9 cellular contexts compared by ENCODE assay signal in genomic region chr21:26405735-26406361, GRCh38.
A peak's percentile ranks its signal among the peaks of the same experiment; 100 is the strongest.
DNase-seq lines count a peak whose midpoint lies in the region; ATAC-seq, FAIRE-seq and TF ChIP-seq lines count a peak whose summit lies in the region.
"Had no signal": no experiment of that assay in that cellular context is flagged by ENCODE, and none has a peak within 500 bp of the region (broad histone marks: within the 10 kb centered on the region; RNA-seq: fewer than 3 reads in every experiment).

No MANE protein-coding gene starts in this region.

- H3K9ac ChIP-seq in keratinocyte (ENCODE audit: control insufficient read depth, extremely low read depth, insufficient read depth, low read length), result peak overlapping the region; percentile 26

- H3K27ac ChIP-seq in keratinocyte (ENCODE audit: control insufficient read depth, insufficient read depth, low read length), result peak overlapping the region; percentile 53
- H3K27ac ChIP-seq in CD8-positive, alpha-beta memory T cell (ENCODE audit: low read depth, low read length), result no peak overlapping the region

- no peak overlapping the region for H3K4me3 Mint-ChIP-seq in WTC11
- no peak overlapping the region for H3K4me3 Mint-ChIP-seq in CD8-positive, alpha-beta memory T cell
- H3K4me3 Mint-ChIP-seq: memory B cell had no signal

- CTCF ChIA-PET in WTC11 (lab: Charles Lee), result no interaction called here
- CTCF ChIA-PET in CD8-positive, alpha-beta memory T cell (lab: Charles Lee), result no interaction called here

- no peaks in the 10 kb centered on the region for H3K9me1 ChIP-seq in keratinocyte (ENCODE audit: control insufficient read depth, extremely low read depth, insufficient read depth, low read length)

- H3K4me2 ChIP-seq in keratinocyte (ENCODE audit: control insufficient read depth, extremely low read depth, insufficient read depth, low read depth, low read length), result peak overlapping the region; percentile 81

- H3K27me3 ChIP-seq in keratinocyte (ENCODE audit: control insufficient read depth, extremely low read depth, insufficient read depth, low read length), result no peaks in the 10 kb centered on the region
- H3K27me3 ChIP-seq in CD8-positive, alpha-beta memory T cell (ENCODE audit: insufficient read depth, low read length, poor library complexity, severe bottlenecking), result no peaks in the 10 kb centered on the region

- dilution Hi-C loops in keratinocyte (cut with MboI; ENCODE audit: extremely low pct_ligation_motif_present, low sequenced_read_pairs), result no loop called here

- no peaks in the 10 kb centered on the region for H3K36me3 Mint-ChIP-seq in WTC11
- H3K36me3 Mint-ChIP-seq in CD8-positive, alpha-beta memory T cell, result no peaks in the 10 kb centered on the region
- H3K36me3 Mint-ChIP-seq: memory B cell had no signal

- peak overlapping the region; percentile 35 for H2AFZ ChIP-seq in keratinocyte (ENCODE audit: control insufficient read depth, low read length)

- FAIRE-seq in keratinocyte (lab: Jason Lieb, UNC), result peak; percentile 94

- DNase-seq in DMS79 (lab: John Stamatoyannopoulos, UW) (peak; percentile 2), WTC11 (ENCODE audit: low spot score) (no peak), keratinocyte (ENCODE audit: low read depth, low spot score) (no peak), OCI-M2 (lab: John Stamatoyannopoulos, UW; ENCODE audit: unreplicated experiment) (no peak), SW 1271 (lab: John Stamatoyannopoulos, UW) (no peak)
- DNase-seq in stimulated activated naive CD4-positive, alpha-beta T cell treated with Interleukin-2 at 50 U/mL for 16 hours (lab: John Stamatoyannopoulos, UW), result no peak
- DNase-seq in CD8-positive, alpha-beta memory T cell, result no peak

- H3K9me3 Mint-ChIP-seq in WTC11, result peaks cover 7% of the 10 kb centered on the region
- H3K9me3 Mint-ChIP-seq in CD8-positive, alpha-beta memory T cell, result peaks cover 0 to 11% (median 4%) of the 10 kb centered on the region in 5 donors

- no peaks in the 10 kb centered on the region for H3K36me3 ChIP-seq in keratinocyte (ENCODE audit: control insufficient read depth in 2 of 2, extremely low read depth in 1 of 2, insufficient read depth in 2 of 2, low read length in 2 of 2)
- H3K36me3 ChIP-seq in CD8-positive, alpha-beta memory T cell (ENCODE audit: insufficient read depth, low read length), result no peaks in the 10 kb centered on the region

- TF ChIP-seq CTCF in WTC11 (IDR thresholded peaks at IDR 0.05), result no peak
- TF ChIP-seq CTCF in keratinocyte (optimal IDR thresholded peaks at IDR 0.05 in 1 of 3, IDR thresholded peaks at IDR 0.05 in 1 of 3, conservative IDR thresholded peaks at IDR 0.05 in 1 of 3; ENCODE audit: extremely low read depth in 1 of 3, insufficient read depth in 2 of 3, low read length in 3 of 3), result no peak

- H3K79me2 ChIP-seq in keratinocyte (ENCODE audit: control insufficient read depth, insufficient read depth, low read length), result no peaks in the 10 kb centered on the region

- H3K4me1 Mint-ChIP-seq in WTC11, result peaks cover 14% of the 10 kb centered on the region
- peaks cover 0 to 7% (median 4%) of the 10 kb centered on the region in 3 donors for H3K4me1 Mint-ChIP-seq in CD8-positive, alpha-beta memory T cell
- H3K4me1 Mint-ChIP-seq: memory B cell had no signal

- H3K4me3 ChIP-seq in keratinocyte (ENCODE audit: control insufficient read depth in 2 of 3, extremely low read depth in 1 of 3, insufficient read depth in 2 of 3, low read depth in 1 of 3, low read length in 3 of 3), result peak overlapping the region; percentile 30 to 50 (median 40)
- H3K4me3 ChIP-seq in CD8-positive, alpha-beta memory T cell (ENCODE audit: low read length), result no peak overlapping the region

- ATAC-seq in HG02588 (IDR thresholded peaks at IDR 0.05; ENCODE audit: unreplicated experiment) (peak; percentile 58), WTC11 (peak; percentile 50)

- POLR2A ChIA-PET in WTC11 (lab: Charles Lee), result no interaction called here
- POLR2A ChIA-PET in CD8-positive, alpha-beta memory T cell (lab: Charles Lee), result no interaction called here

- H3K9me3 ChIP-seq in keratinocyte (ENCODE audit: control insufficient read depth, low read depth, low read length), result no peaks in the 10 kb centered on the region
- no peaks in the 10 kb centered on the region for H3K9me3 ChIP-seq in CD8-positive, alpha-beta memory T cell (ENCODE audit: low read length)

- no peaks in the 10 kb centered on the region for H4K20me1 ChIP-seq in keratinocyte (ENCODE audit: control insufficient read depth, extremely low read depth, insufficient read depth, low read length)

- no peak overlapping the region for H3K27ac Mint-ChIP-seq in WTC11
- H3K27ac Mint-ChIP-seq in CD8-positive, alpha-beta memory T cell, result no peak overlapping the region
- H3K27ac Mint-ChIP-seq: memory B cell had no signal

- H3K27me3 Mint-ChIP-seq in WTC11 (ENCODE audit: low read depth), result no peaks in the 10 kb centered on the region
- peaks cover 0 to 3% of the 10 kb centered on the region in 2 donors for H3K27me3 Mint-ChIP-seq in CD8-positive, alpha-beta memory T cell

- peaks cover 17% of the 10 kb centered on the region for H3K4me1 ChIP-seq in keratinocyte (ENCODE audit: control insufficient read depth, extremely low read depth, insufficient read depth, low read length)
- H3K4me1 ChIP-seq in CD8-positive, alpha-beta memory T cell (ENCODE audit: insufficient read depth, low read length), result no peaks in the 10 kb centered on the region

TF ChIP-seq in WTC11, 78 proteins besides CTCF, POLR2A, EP300 and RAD21:
- no peak for TF ChIP-seq ESRRA (CRISPR knock-in tag; IDR thresholded peaks at IDR 0.05; ENCODE audit: borderline replicate concordance)
- TF ChIP-seq ZNF138 (CRISPR knock-in tag; conservative IDR thresholded peaks at IDR 0.05), result no peak
- TF ChIP-seq NFE2L1 (CRISPR knock-in tag; IDR thresholded peaks at IDR 0.05), result peak; percentile 94
- no peak for TF ChIP-seq ZNF396 (CRISPR knock-in tag; IDR thresholded peaks at IDR 0.05; ENCODE audit: borderline replicate concordance)
- no peak for TF ChIP-seq ZNF121 (CRISPR knock-in tag; IDR thresholded peaks at IDR 0.05)
